Comparison of ENCODE assay signal across 1 cellular context in the genomic region with DNA sequence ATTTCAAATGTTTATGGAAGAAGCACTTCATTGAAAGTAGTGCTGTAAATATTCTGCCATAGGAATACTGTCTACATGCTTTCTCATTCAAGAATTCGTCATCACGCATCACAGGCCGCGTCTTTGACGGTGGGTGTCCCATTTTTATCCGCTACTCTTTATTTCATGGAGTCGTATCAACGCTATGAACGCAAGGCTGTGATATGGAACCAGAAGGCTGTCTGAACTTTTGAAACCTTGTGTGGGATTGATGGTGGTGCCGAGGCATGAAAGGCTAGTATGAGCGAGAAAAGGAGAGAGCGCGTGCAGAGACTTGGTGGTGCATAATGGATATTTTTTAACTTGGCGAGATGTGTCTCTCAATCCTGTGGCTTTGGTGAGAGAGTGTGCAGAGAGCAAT.
TF ChIP-seq lines count a peak whose summit lies in the region.

No MANE protein-coding gene starts in this region.

TF ChIP-seq in WTC11, 78 proteins besides CTCF, POLR2A, EP300 and RAD21 (continued from another document):
- TF ChIP-seq, protein P1, sequence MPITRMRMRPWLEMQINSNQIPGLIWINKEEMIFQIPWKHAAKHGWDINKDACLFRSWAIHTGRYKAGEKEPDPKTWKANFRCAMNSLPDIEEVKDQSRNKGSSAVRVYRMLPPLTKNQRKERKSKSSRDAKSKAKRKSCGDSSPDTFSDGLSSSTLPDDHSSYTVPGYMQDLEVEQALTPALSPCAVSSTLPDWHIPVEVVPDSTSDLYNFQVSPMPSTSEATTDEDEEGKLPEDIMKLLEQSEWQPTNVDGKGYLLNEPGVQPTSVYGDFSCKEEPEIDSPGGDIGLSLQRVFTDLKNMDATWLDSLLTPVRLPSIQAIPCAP (CRISPR knock-in tag; IDR thresholded peaks at IDR 0.05): no peak
- TF ChIP-seq, protein P2, sequence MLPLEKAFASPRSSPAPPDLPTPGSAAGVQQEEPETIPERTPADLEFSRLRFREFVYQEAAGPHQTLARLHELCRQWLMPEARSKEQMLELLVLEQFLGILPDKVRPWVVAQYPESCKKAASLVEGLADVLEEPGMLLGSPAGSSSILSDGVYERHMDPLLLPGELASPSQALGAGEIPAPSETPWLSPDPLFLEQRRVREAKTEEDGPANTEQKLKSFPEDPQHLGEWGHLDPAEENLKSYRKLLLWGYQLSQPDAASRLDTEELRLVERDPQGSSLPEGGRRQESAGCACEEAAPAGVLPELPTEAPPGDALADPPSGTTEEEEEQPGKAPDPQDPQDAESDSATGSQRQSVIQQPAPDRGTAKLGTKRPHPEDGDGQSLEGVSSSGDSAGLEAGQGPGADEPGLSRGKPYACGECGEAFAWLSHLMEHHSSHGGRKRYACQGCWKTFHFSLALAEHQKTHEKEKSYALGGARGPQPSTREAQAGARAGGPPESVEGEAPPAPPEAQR (CRISPR knock-in tag; IDR thresholded peaks at IDR 0.05): no peak
- TF ChIP-seq, protein P3, sequence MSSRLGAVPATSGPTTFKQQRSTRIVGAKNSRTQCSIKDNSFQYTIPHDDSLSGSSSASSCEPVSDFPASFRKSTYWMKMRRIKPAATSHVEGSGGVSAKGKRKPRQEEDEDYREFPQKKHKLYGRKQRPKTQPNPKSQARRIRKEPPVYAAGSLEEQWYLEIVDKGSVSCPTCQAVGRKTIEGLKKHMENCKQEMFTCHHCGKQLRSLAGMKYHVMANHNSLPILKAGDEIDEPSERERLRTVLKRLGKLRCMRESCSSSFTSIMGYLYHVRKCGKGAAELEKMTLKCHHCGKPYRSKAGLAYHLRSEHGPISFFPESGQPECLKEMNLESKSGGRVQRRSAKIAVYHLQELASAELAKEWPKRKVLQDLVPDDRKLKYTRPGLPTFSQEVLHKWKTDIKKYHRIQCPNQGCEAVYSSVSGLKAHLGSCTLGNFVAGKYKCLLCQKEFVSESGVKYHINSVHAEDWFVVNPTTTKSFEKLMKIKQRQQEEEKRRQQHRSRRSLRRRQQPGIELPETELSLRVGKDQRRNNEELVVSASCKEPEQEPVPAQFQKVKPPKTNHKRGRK (CRISPR knock-in tag; IDR thresholded peaks at IDR 0.05; ENCODE audit: borderline replicate concordance): no peak
- no peak for TF ChIP-seq RELA (CRISPR knock-in tag; IDR thresholded peaks at IDR 0.05; ENCODE audit: borderline replicate concordance)
- TF ChIP-seq NR2C2 (CRISPR knock-in tag; IDR thresholded peaks at IDR 0.05): no peak
- TF ChIP-seq, protein P4, sequence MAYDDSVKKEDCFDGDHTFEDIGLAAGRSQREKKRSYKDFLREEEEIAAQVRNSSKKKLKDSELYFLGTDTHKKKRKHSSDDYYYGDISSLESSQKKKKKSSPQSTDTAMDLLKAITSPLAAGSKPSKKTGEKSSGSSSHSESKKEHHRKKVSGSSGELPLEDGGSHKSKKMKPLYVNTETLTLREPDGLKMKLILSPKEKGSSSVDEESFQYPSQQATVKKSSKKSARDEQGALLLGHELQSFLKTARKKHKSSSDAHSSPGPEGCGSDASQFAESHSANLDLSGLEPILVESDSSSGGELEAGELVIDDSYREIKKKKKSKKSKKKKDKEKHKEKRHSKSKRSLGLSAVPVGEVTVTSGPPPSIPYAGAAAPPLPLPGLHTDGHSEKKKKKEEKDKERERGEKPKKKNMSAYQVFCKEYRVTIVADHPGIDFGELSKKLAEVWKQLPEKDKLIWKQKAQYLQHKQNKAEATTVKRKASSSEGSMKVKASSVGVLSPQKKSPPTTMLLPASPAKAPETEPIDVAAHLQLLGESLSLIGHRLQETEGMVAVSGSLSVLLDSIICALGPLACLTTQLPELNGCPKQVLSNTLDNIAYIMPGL (CRISPR knock-in tag; IDR thresholded peaks at IDR 0.05): no peak
- TF ChIP-seq, protein P5, sequence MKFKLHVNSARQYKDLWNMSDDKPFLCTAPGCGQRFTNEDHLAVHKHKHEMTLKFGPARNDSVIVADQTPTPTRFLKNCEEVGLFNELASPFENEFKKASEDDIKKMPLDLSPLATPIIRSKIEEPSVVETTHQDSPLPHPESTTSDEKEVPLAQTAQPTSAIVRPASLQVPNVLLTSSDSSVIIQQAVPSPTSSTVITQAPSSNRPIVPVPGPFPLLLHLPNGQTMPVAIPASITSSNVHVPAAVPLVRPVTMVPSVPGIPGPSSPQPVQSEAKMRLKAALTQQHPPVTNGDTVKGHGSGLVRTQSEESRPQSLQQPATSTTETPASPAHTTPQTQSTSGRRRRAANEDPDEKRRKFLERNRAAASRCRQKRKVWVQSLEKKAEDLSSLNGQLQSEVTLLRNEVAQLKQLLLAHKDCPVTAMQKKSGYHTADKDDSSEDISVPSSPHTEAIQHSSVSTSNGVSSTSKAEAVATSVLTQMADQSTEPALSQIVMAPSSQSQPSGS (CRISPR knock-in tag; IDR thresholded peaks at IDR 0.05; ENCODE audit: borderline replicate concordance, low read depth): no peak
- no peak for TF ChIP-seq FOXP1 (CRISPR knock-in tag; IDR thresholded peaks at IDR 0.05; ENCODE audit: borderline replicate concordance)
- no peak for TF ChIP-seq ELF4 (CRISPR knock-in tag; IDR thresholded peaks at IDR 0.05; ENCODE audit: low read depth)
- TF ChIP-seq ZNF232 (CRISPR knock-in tag; IDR thresholded peaks at IDR 0.05): no peak
TF ChIP-seq in WTC11: peak in this region for 0.
